12 cellular contexts compared by ENCODE assay signal in genomic region chr1:18643154-18644012, GRCh38. TPM values are rescaled to one million over a fixed set of nuclear protein-coding genes. Genes with fewer than 3 reads are reported as not detected.
DNase-seq lines count a peak whose midpoint lies in the region; ATAC-seq and TF ChIP-seq lines count a peak whose summit lies in the region.
"Had no signal": no experiment of that assay in that cellular context is flagged by ENCODE, and none has a peak within 500 bp of the region (broad histone marks: within the 10 kb centered on the region; RNA-seq: fewer than 3 reads in every experiment).

No MANE protein-coding gene starts in this region.

- intact Hi-C loops in left ventricle myocardium superior (cut with micrococcal nuclease) = no loop called here

- peak in 1 of 2 donors; percentile 42 for DNase-seq in cardiac muscle cell (ENCODE audit: low read depth in 1 of 2, low spot score in 1 of 2)
- no peak for DNase-seq in left ventricle myocardium superior
- peak; percentile 51 for DNase-seq in SK-N-DZ (ENCODE audit: low spot score)
- DNase-seq in iris pigment epithelial cell (ENCODE audit: low read depth) = peak; percentile 12
- DNase-seq in NCI-H1436 (lab: John Stamatoyannopoulos, UW) = no peak
- no peak for DNase-seq in stimulated activated CD4-positive, alpha-beta T cell treated with anti-CD3 and anti-CD28 coated beads, Interleukin-4, amount 100 ng/mL, for 24 hours
- DNase-seq: DMS153, heart right ventricle, KG1 had no signal

- H3K4me1 ChIP-seq in cardiac muscle cell (ENCODE audit: low read depth) = peaks cover 14% of the 10 kb centered on the region
- peaks cover 36% of the 10 kb centered on the region for H3K4me1 ChIP-seq in thymus (ENCODE audit: control insufficient read depth, insufficient read depth, low read length)

- TF ChIP-seq CTCF in cardiac muscle cell (IDR thresholded peaks at IDR 0.05; ENCODE audit: low read depth, low read length) = no peak

- H3K27ac ChIP-seq in cardiac muscle cell = no peak overlapping the region
- H3K27ac ChIP-seq in thymus (ENCODE audit: low read depth) = no peak overlapping the region
- H3K27ac ChIP-seq: heart right ventricle had no signal

- H3K4me3 ChIP-seq in cardiac muscle cell = peak overlapping the region; percentile 1
- H3K4me3 ChIP-seq in thymus (ENCODE audit: low read length) = peak overlapping the region; percentile 50
- H3K4me3 ChIP-seq: heart right ventricle had no signal

- H3K27me3 ChIP-seq in cardiac muscle cell = peaks cover 100% of the 10 kb centered on the region
- peaks cover 57% of the 10 kb centered on the region for H3K27me3 ChIP-seq in thymus (ENCODE audit: control insufficient read depth, insufficient read depth)

- H3K36me3 ChIP-seq in cardiac muscle cell (no peaks in the 10 kb centered on the region), thymus (ENCODE audit: control insufficient read depth, insufficient read depth) (no peaks in the 10 kb centered on the region)
- H3K36me3 ChIP-seq: heart right ventricle had no signal

- no peaks in the 10 kb centered on the region for H3K9me3 ChIP-seq in cardiac muscle cell (ENCODE audit: low read depth)
- H3K9me3 ChIP-seq in thymus (ENCODE audit: control insufficient read depth) = no peaks in the 10 kb centered on the region
- H3K9me3 ChIP-seq: heart right ventricle had no signal

- ATAC-seq in left ventricle myocardium superior = no peak
- no peak for ATAC-seq in GM21390 (IDR thresholded peaks at IDR 0.05; ENCODE audit: unreplicated experiment)

- WGBS in thymus = 2% methylated on average over 73 of the region's 73 CpGs

RNA-seq across cellular contexts. Expression of gene PAX7, which starts 12.7 kb away (rescaled TPM):
- not detected in 2 replicates for total RNA-seq in cardiac muscle cell
- polyA plus RNA-seq in cardiac muscle cell = not detected in 2 replicates
- not detected for total RNA-seq in left ventricle myocardium superior
- polyA plus RNA-seq in SK-N-DZ (2014; cell fraction: cytosol; rRNA removed) = 9.5 and 10.3 TPM in 2 replicates
- polyA plus RNA-seq in SK-N-DZ (2014; cell fraction: nucleus; rRNA removed) = 4.1 and 4.8 TPM in 2 replicates
- polyA plus RNA-seq in thymus = 0.11 TPM
- total RNA-seq: heart right ventricle, pulmonary artery endothelial cell had no signal
- polyA plus RNA-seq: heart right ventricle had no signal

Comparison
In these comparisons a context has a peak if more than half of its experiments do, and no peak if none do; other contexts are left out.
1. DNase-seq: peak in SK-N-DZ (single experiment) and iris pigment epithelial cell (single experiment); none in left ventricle myocardium superior (single experiment), NCI-H1436 (single experiment) and stimulated activated CD4-positive, alpha-beta T cell treated with anti-CD3 and anti-CD28 coated beads, Interleukin-4, amount 100 ng/mL, for 24 hours (single experiment).